ENCODE assay signal across 10 cellular contexts in genomic region chr9:130054820-130055219, GRCh38. TPM values are rescaled to one million over a fixed set of nuclear protein-coding genes. Genes with fewer than 3 reads are reported as not detected.
A peak's percentile ranks its signal among the peaks of the same experiment; 100 is the strongest.
DNase-seq lines count a peak whose midpoint lies in the region; ATAC-seq, FAIRE-seq and TF ChIP-seq lines count a peak whose summit lies in the region.
"Had no signal": no experiment of that assay in that cellular context is flagged by ENCODE, and none has a peak within 500 bp of the region (broad histone marks: within the 10 kb centered on the region; RNA-seq: fewer than 3 reads in every experiment).

No MANE protein-coding gene starts in this region.

- peak overlapping the region; percentile 94 for H3K4me3 ChIP-seq in bronchial epithelial cell (ENCODE audit: low read depth, low read length)
- peak overlapping the region; percentile 94 for H3K4me3 ChIP-seq in mucosa of stomach (ENCODE audit: low read length)

- peaks cover 52% of the 10 kb centered on the region for H3K4me1 Mint-ChIP-seq in stimulated activated naive CD8-positive, alpha-beta T cell treated with anti-CD3 and anti-CD28 coated beads, Interleukin-15, Interleukin-2, amounts not matched to agents 100 ng/mL and 50 ng/mL, for 24 hours (ENCODE audit: low read depth)

- peak overlapping the region; percentile 90 for H3K27ac Mint-ChIP-seq in stimulated activated naive CD8-positive, alpha-beta T cell treated with anti-CD3 and anti-CD28 coated beads, Interleukin-15, Interleukin-2, amounts not matched to agents 100 ng/mL and 50 ng/mL, for 24 hours

- no peak for DNase-seq in stimulated activated naive CD8-positive, alpha-beta T cell treated with anti-CD3 and anti-CD28 coated beads, Interleukin-15, Interleukin-2, amounts not matched to agents 100 U/mL and 50 U/mL, for 24 hours
- DNase-seq in bronchial epithelial cell (ENCODE audit: low read depth) (no peak), NCI-H1048 (lab: John Stamatoyannopoulos, UW) (no peak)
- no peak for DNase-seq in stimulated activated CD4-positive, alpha-beta T cell treated with anti-CD3 and anti-CD28 coated beads, Interleukin-4, amount 100 ng/mL, for 24 hours
- DNase-seq: KG1 had no signal

- H3K9me3 Mint-ChIP-seq in stimulated activated naive CD8-positive, alpha-beta T cell treated with anti-CD3 and anti-CD28 coated beads, Interleukin-15, Interleukin-2, amounts not matched to agents 100 ng/mL and 50 ng/mL, for 24 hours = no peaks in the 10 kb centered on the region

- no peak for FAIRE-seq in bronchial epithelial cell (lab: Jason Lieb, UNC)
- FAIRE-seq: G401.6 had no signal

- H3K36me3 Mint-ChIP-seq in stimulated activated naive CD8-positive, alpha-beta T cell treated with anti-CD3 and anti-CD28 coated beads, Interleukin-15, Interleukin-2, amounts not matched to agents 100 ng/mL and 50 ng/mL, for 24 hours (ENCODE audit: low read depth) = peaks cover 11% of the 10 kb centered on the region

- H3K27me3 ChIP-seq in bronchial epithelial cell (ENCODE audit: control insufficient read depth, insufficient read depth, low read length) (no peaks in the 10 kb centered on the region), mucosa of stomach (ENCODE audit: control insufficient read depth, insufficient read depth, low read length) (no peaks in the 10 kb centered on the region)

- peak overlapping the region; percentile 97 for H3K9ac ChIP-seq in mucosa of stomach (ENCODE audit: low read length)

- no peak for TF ChIP-seq CTCF in bronchial epithelial cell (IDR thresholded peaks at IDR 0.05; ENCODE audit: insufficient read depth, low read length, severe bottlenecking)

- no peaks in the 10 kb centered on the region for H3K36me3 ChIP-seq in bronchial epithelial cell (ENCODE audit: control insufficient read depth, insufficient read depth, low read length)
- H3K36me3 ChIP-seq in mucosa of stomach (ENCODE audit: control insufficient read depth, insufficient read depth, low read length) = no peaks in the 10 kb centered on the region

- H3K27me3 Mint-ChIP-seq in stimulated activated naive CD8-positive, alpha-beta T cell treated with anti-CD3 and anti-CD28 coated beads, Interleukin-15, Interleukin-2, amounts not matched to agents 100 ng/mL and 50 ng/mL, for 24 hours = no peaks in the 10 kb centered on the region

- no peak for ATAC-seq in stimulated activated naive CD8-positive, alpha-beta T cell treated with anti-CD3 and anti-CD28 coated beads, Interleukin-15, Interleukin-2, amounts not matched to agents 100 U/mL and 50 U/mL, for 24 hours
- ATAC-seq in GM21526 (IDR thresholded peaks at IDR 0.05; ENCODE audit: low FRiP score, unreplicated experiment) (no peak), HG02759 (IDR thresholded peaks at IDR 0.05; ENCODE audit: unreplicated experiment) (no peak)

- peaks cover 20% of the 10 kb centered on the region for H3K4me1 ChIP-seq in mucosa of stomach (ENCODE audit: control insufficient read depth, insufficient read depth, low read length)

- peak overlapping the region; percentile 96 for H3K4me3 Mint-ChIP-seq in stimulated activated naive CD8-positive, alpha-beta T cell treated with anti-CD3 and anti-CD28 coated beads, Interleukin-15, Interleukin-2, amounts not matched to agents 100 ng/mL and 50 ng/mL, for 24 hours

- H3K9me3 ChIP-seq in mucosa of stomach (ENCODE audit: control insufficient read depth, low read length) = no peaks in the 10 kb centered on the region

RNA-seq across cellular contexts. Expression of gene GPR107, which starts 1.1 kb away (rescaled TPM):
- 20.4 and 21.6 TPM in 2 replicates for total RNA-seq in bronchial epithelial cell

RNA-seq across cellular contexts. Expression of gene FNBP1, which starts 11.8 kb away (rescaled TPM):
- total RNA-seq in bronchial epithelial cell = 13.4 and 15.7 TPM in 2 replicates
